In the genomic region with DNA sequence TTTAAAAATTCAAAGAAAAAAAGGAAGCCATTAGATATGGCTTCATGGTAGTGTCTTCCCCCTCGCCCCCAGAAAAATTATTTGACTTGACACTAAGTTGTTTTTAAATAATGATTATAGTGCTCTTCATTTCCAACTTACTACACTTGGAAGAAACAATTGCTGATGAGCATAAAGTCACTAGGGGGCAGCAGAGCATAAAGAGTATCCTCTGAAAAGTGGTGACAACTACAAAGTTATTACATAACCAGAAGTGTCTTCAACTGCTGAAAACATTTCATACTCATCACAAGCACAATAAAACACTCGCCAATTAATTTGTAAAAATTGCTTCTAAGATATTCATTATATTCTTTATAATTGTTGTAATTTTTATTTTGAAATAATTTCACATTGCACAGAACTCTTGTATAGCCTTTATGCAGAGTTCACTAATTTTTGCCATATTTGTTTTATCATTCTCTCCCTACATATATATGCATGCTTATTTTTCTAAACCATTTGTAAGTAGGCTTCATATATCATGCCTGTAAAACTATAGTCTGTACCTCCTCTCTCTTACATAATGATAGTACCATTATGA, we compare ENCODE assay signal across 8 cellular contexts.
DNase-seq lines count a peak whose midpoint lies in the region; ATAC-seq and TF ChIP-seq lines count a peak whose summit lies in the region.

No MANE protein-coding gene starts in this region.

- H3K27me3 Mint-ChIP-seq in memory B cell = no peaks in the 10 kb centered on the region

- H3K4me3 Mint-ChIP-seq in memory B cell = no peak overlapping the region

- H3K36me3 Mint-ChIP-seq in memory B cell = no peaks in the 10 kb centered on the region

- peak; percentile 60 for ATAC-seq in HG02759 (IDR thresholded peaks at IDR 0.05; ENCODE audit: unreplicated experiment)
- peak; percentile 56 for ATAC-seq in memory B cell (ENCODE audit: low read depth)
- no peak for ATAC-seq in GM19397 (IDR thresholded peaks at IDR 0.05; ENCODE audit: unreplicated experiment)

- H3K4me3 ChIP-seq in WI38 (ENCODE audit: low read depth, low read length) = no peak overlapping the region

- H3K4me1 Mint-ChIP-seq in memory B cell = no peaks in the 10 kb centered on the region

- H3K9me3 Mint-ChIP-seq in memory B cell = no peaks in the 10 kb centered on the region

- peak; percentile 44 for DNase-seq in GF-D8 (lab: John Stamatoyannopoulos, UW)
- peak; percentile 38 for DNase-seq in NCI-H226
- peak; percentile 58 for DNase-seq in effector CD4-positive, alpha-beta T cell
- peak; percentile 54 to 68 for DNase-seq in memory B cell (ENCODE audit: low spot score in 2 of 2)
- peak; percentile 6 to 40 for DNase-seq in stimulated activated CD8-positive, alpha-beta memory T cell treated with anti-CD3 and anti-CD28 coated beads, Interleukin-7, amount 100 ng/mL, for 4 hours (ENCODE audit: low read depth in 2 of 2)

- TF ChIP-seq CTCF in WI38 (IDR thresholded peaks at IDR 0.05; ENCODE audit: low read depth, low read length) = peak; percentile 50

- no peak overlapping the region for H3K27ac Mint-ChIP-seq in memory B cell
